2 cellular contexts compared by ENCODE assay signal in genomic region chr2:37894047-37894446, GRCh38.
TF ChIP-seq lines count a peak whose summit lies in the region.

No MANE protein-coding gene starts in this region.

TF ChIP-seq in SK-N-SH, 30 proteins besides CTCF, POLR2A, EP300 and RAD21 (continued from another document):
- TF ChIP-seq USF1 (IDR thresholded peaks at IDR 0.05; ENCODE audit: borderline replicate concordance, low read depth) = no peak
- no peak for TF ChIP-seq FOXM1 (IDR thresholded peaks at IDR 0.05; ENCODE audit: low read depth)
- TF ChIP-seq MEF2A (IDR thresholded peaks at IDR 0.05; ENCODE audit: borderline replicate concordance, low read depth) = no peak
- no peak for TF ChIP-seq FOSL2 (IDR thresholded peaks at IDR 0.05; ENCODE audit: borderline replicate concordance, low read depth)
- no peak for TF ChIP-seq YY1 (IDR thresholded peaks at IDR 0.05; ENCODE audit: low read depth)
- no peak for TF ChIP-seq ZBTB33 (IDR thresholded peaks at IDR 0.05; ENCODE audit: borderline replicate concordance, low read depth)
- no peak for TF ChIP-seq REST (IDR thresholded peaks at IDR 0.05; ENCODE audit: low read depth, low read length)
- no peak for TF ChIP-seq SIN3A (IDR thresholded peaks at IDR 0.05; ENCODE audit: borderline replicate concordance, low read depth, low read length)

TF ChIP-seq in SK-N-SH treated with all-trans-retinoic acid at 6 μM for 48 hours, 23 proteins besides CTCF, POLR2A, EP300 and RAD21 (continued from another document):
- TF ChIP-seq ISL1 (CRISPR knock-in tag; IDR thresholded peaks at IDR 0.05) = no peak
- no peak for TF ChIP-seq ZNF565 (CRISPR knock-in tag; conservative IDR thresholded peaks at IDR 0.05; ENCODE audit: low read depth)
- TF ChIP-seq ARNTL (CRISPR knock-in tag; IDR thresholded peaks at IDR 0.05; ENCODE audit: borderline replicate concordance, low read depth) = no peak
TF ChIP-seq in SK-N-SH treated with all-trans-retinoic acid at 6 μM for 48 hours: peak in this region for 0.
